10 cellular contexts compared by ENCODE assay signal in the genomic region with DNA sequence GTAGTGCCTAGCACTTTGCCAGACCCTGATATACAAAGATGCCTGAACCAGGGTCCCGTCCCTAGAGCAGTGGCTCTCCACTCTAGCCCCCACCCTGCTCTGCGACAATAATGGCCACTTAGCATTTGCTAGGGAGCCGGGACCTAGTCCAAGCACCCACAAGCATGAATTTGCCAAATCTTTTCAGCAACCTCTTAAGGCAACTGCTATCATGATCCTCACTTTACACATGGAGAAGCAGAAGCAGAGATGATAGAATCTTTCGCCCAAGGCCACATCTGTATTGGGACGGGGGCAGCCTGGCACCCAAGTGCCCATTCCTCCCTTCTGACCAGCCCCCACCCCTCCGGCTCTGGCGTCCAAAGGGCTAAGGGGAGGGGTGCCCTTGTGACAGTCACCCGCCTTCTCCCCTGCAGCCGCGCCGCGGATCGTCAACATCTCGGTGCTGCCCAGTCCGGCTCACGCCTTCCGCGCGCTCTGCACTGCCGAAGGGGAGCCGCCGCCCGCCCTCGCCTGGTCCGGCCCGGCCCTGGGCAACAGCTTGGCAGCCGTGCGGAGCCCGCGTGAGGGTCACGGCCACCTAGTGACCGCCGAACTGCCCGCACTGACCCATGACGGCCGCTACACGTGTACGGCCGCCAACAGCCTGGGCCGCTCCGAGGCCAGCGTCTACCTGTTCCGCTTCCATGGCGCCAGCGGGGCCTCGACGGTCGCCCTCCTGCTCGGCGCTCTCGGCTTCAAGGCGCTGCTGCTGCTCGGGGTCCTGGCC. TPM values are rescaled to one million over a fixed set of nuclear protein-coding genes. Genes with fewer than 3 reads are reported as not detected.
DNase-seq lines count a peak whose midpoint lies in the region; ATAC-seq, FAIRE-seq and TF ChIP-seq lines count a peak whose summit lies in the region.
"Had no signal": no experiment of that assay in that cellular context is flagged by ENCODE, and none has a peak within 500 bp of the region (broad histone marks: within the 10 kb centered on the region; RNA-seq: fewer than 3 reads in every experiment).

No MANE protein-coding gene starts in this region.

- H3K4me2 ChIP-seq in K562 (ENCODE audit: insufficient read depth, low read length) = no peak overlapping the region

- H3K36me3 Mint-ChIP-seq in activated CD4-positive, alpha-beta T cell treated with anti-CD3 and anti-CD28 coated beads, Interleukin-2, amount 10 ng/mL, durations not matched to agents 7 days and 5 days (ENCODE audit: low read depth) = no peaks in the 10 kb centered on the region
- no peaks in the 10 kb centered on the region for H3K36me3 Mint-ChIP-seq in stimulated activated effector memory CD8-positive, alpha-beta T cell treated with anti-CD3 and anti-CD28 coated beads, Interleukin-12 subunit alpha, Interleukin-12 subunit beta, amount 100 ng/mL, for 72 hours

- TF ChIP-seq CTCF in K562 (IDR thresholded peaks at IDR 0.05 in 2 of 3, conservative IDR thresholded peaks at IDR 0.05 in 1 of 3; ENCODE audit: insufficient read depth in 2 of 3, low read depth in 1 of 3, low read length in 3 of 3) = no peak

- TF ChIP-seq RAD21 in K562 (CRISPR knock-in tag; conservative IDR thresholded peaks at IDR 0.05 in 1 of 2, IDR thresholded peaks at IDR 0.05 in 1 of 2) = no peak

- DNase-seq in activated CD4-positive, alpha-beta T cell treated with anti-CD3 and anti-CD28 coated beads, Interleukin-2, amount 10 ng/mL, durations not matched to agents 7 days and 5 days = peak; percentile 3
- DNase-seq in activated CD4-positive, alpha-beta T cell treated with anti-CD3 and anti-CD28 coated beads, Interleukin-2, amount 50 U/mL, for 4 hours = no peak
- DNase-seq in K562 (ENCODE audit: extremely low read depth in 1 of 4, low spot score in 3 of 4) (no peak), left lobe of liver (ENCODE audit: low spot score) (peak; percentile 83)
- no peak for DNase-seq in stimulated activated effector memory CD8-positive, alpha-beta T cell treated with anti-CD3 and anti-CD28 coated beads, Interleukin-12 subunit alpha, Interleukin-12 subunit beta, amount 100 ng/mL, for 72 hours (ENCODE audit: low spot score in 2 of 2)
- DNase-seq in stimulated activated CD4-positive, alpha-beta T cell treated with anti-CD3 and anti-CD28 coated beads, Interleukin-4, amount 100 ng/mL, for 4 hours = no peak
- DNase-seq in stimulated activated naive CD8-positive, alpha-beta T cell treated with anti-CD3 and anti-CD28 coated beads, Interleukin-15, amount 100 ng/mL, for 72 hours = no peak
- DNase-seq: NCI-H1048 had no signal

- no peak overlapping the region for H3K27ac Mint-ChIP-seq in activated CD4-positive, alpha-beta T cell treated with anti-CD3 and anti-CD28 coated beads, Interleukin-2, amount 10 ng/mL, durations not matched to agents 7 days and 5 days
- no peak overlapping the region for H3K27ac Mint-ChIP-seq in stimulated activated effector memory CD8-positive, alpha-beta T cell treated with anti-CD3 and anti-CD28 coated beads, Interleukin-12 subunit alpha, Interleukin-12 subunit beta, amount 100 ng/mL, for 72 hours
- H3K27ac Mint-ChIP-seq in stimulated activated naive CD8-positive, alpha-beta T cell treated with anti-CD3 and anti-CD28 coated beads, Interleukin-15, amount 100 ng/mL, for 72 hours = no peak overlapping the region

- 66% methylated on average over 16 of the region's 53 CpGs for WGBS in K562 (ENCODE audit: insufficient coverage, low coverage, missing lambda C conversion rate)

- no peak for TF ChIP-seq POLR2A in K562 (conservative IDR thresholded peaks at IDR 0.05)

- no peak overlapping the region for H3K4me3 ChIP-seq in K562

- TF ChIP-seq EP300 in K562 (IDR thresholded peaks at IDR 0.05; ENCODE audit: low read length) = no peak

- H4K20me1 ChIP-seq in K562 (replicated peaks; ENCODE audit: control insufficient read depth, insufficient read depth, low read length) = no peaks in the 10 kb centered on the region

- in situ Hi-C loops in K562 (cut with MboI) = no loop called here

- H3K4me1 Mint-ChIP-seq in activated CD4-positive, alpha-beta T cell treated with anti-CD3 and anti-CD28 coated beads, Interleukin-2, amount 10 ng/mL, durations not matched to agents 7 days and 5 days = peaks cover 10% of the 10 kb centered on the region
- peaks cover 10% of the 10 kb centered on the region for H3K4me1 Mint-ChIP-seq in stimulated activated effector memory CD8-positive, alpha-beta T cell treated with anti-CD3 and anti-CD28 coated beads, Interleukin-12 subunit alpha, Interleukin-12 subunit beta, amount 100 ng/mL, for 72 hours
- H3K4me1 Mint-ChIP-seq in stimulated activated naive CD8-positive, alpha-beta T cell treated with anti-CD3 and anti-CD28 coated beads, Interleukin-15, amount 100 ng/mL, for 72 hours = peaks cover 17% of the 10 kb centered on the region

- no peak overlapping the region for H2AFZ ChIP-seq in K562 (ENCODE audit: low read depth, low read length)

- no TSS peak for BruUV-seq in K562 (replicated peaks; lab: Mats Ljungman, UMichigan)

- H3K36me3 ChIP-seq in K562 (ENCODE audit: control insufficient read depth, insufficient read depth, low read length) = no peaks in the 10 kb centered on the region

- no peak overlapping the region for H3K27ac ChIP-seq in K562 (ENCODE audit: extremely low read depth, low read depth, low read length)

- peaks cover 3% of the 10 kb centered on the region in 2 experiments; a peak in 4 of 5 replicates for H3K4me1 ChIP-seq in K562 (replicated peaks in 1 of 2; ENCODE audit: control insufficient read depth in 2 of 2, insufficient read depth in 2 of 2, low read length in 2 of 2)

- peaks cover 0 to 13% of the 10 kb centered on the region in 2 experiments; a peak in 3 of 5 replicates for H3K27me3 ChIP-seq in K562 (ENCODE audit: control insufficient read depth in 2 of 2, insufficient read depth in 2 of 2, low read length in 2 of 2)

- no peak overlapping the region for H3K4me3 Mint-ChIP-seq in activated CD4-positive, alpha-beta T cell treated with anti-CD3 and anti-CD28 coated beads, Interleukin-2, amount 10 ng/mL, durations not matched to agents 7 days and 5 days
- H3K4me3 Mint-ChIP-seq in stimulated activated effector memory CD8-positive, alpha-beta T cell treated with anti-CD3 and anti-CD28 coated beads, Interleukin-12 subunit alpha, Interleukin-12 subunit beta, amount 100 ng/mL, for 72 hours = peak overlapping the region; percentile 51
- peak overlapping the region in 1 of 2 donors; percentile 59 for H3K4me3 Mint-ChIP-seq in stimulated activated naive CD8-positive, alpha-beta T cell treated with anti-CD3 and anti-CD28 coated beads, Interleukin-15, amount 100 ng/mL, for 72 hours

- H3K79me2 ChIP-seq in K562 (ENCODE audit: control insufficient read depth, insufficient read depth, low read length) = no peaks in the 10 kb centered on the region

- CTCF ChIA-PET in activated CD4-positive, alpha-beta T cell treated with anti-CD3 and anti-CD28 coated beads, Interleukin-2, amount 10 ng/mL, durations not matched to agents 7 days and 5 days (lab: Charles Lee) = interaction anchor here (0.5 to 0.6 kb wide), 2 partner anchors 36 to 119 kb away, joined by 3 to 4 read pairs; no protein-coding TSS in a partner anchor
- CTCF ChIA-PET in K562 (lab: Yijun Ruan, JAX; ENCODE audit: low intra/inter-chr PET ratio) = no interaction called here

- H3K9me1 ChIP-seq in K562 (ENCODE audit: control insufficient read depth, insufficient read depth, low read length) = no peaks in the 10 kb centered on the region

- H3K9me3 Mint-ChIP-seq in activated CD4-positive, alpha-beta T cell treated with anti-CD3 and anti-CD28 coated beads, Interleukin-2, amount 10 ng/mL, durations not matched to agents 7 days and 5 days = no peaks in the 10 kb centered on the region
- H3K9me3 Mint-ChIP-seq in stimulated activated effector memory CD8-positive, alpha-beta T cell treated with anti-CD3 and anti-CD28 coated beads, Interleukin-12 subunit alpha, Interleukin-12 subunit beta, amount 100 ng/mL, for 72 hours = no peaks in the 10 kb centered on the region
- no peaks in the 10 kb centered on the region for H3K9me3 Mint-ChIP-seq in stimulated activated naive CD8-positive, alpha-beta T cell treated with anti-CD3 and anti-CD28 coated beads, Interleukin-15, amount 100 ng/mL, for 72 hours

- H3K27me3 Mint-ChIP-seq in activated CD4-positive, alpha-beta T cell treated with anti-CD3 and anti-CD28 coated beads, Interleukin-2, amount 10 ng/mL, durations not matched to agents 7 days and 5 days = peaks cover 57% of the 10 kb centered on the region
- H3K27me3 Mint-ChIP-seq in stimulated activated naive CD8-positive, alpha-beta T cell treated with anti-CD3 and anti-CD28 coated beads, Interleukin-15, amount 100 ng/mL, for 72 hours = peaks cover 75% of the 10 kb centered on the region

- no peaks in the 10 kb centered on the region for H3K9me3 ChIP-seq in K562 (replicated peaks; ENCODE audit: control insufficient read depth, insufficient read depth, low read depth, low read length)

- POLR2A ChIA-PET in activated CD4-positive, alpha-beta T cell treated with anti-CD3 and anti-CD28 coated beads, Interleukin-2, amount 10 ng/mL, durations not matched to agents 7 days and 5 days (lab: Charles Lee) = no interaction called here
- POLR2A ChIA-PET in K562 (lab: Yijun Ruan, JAX) = no interaction called here

- ATAC-seq in K562 (no peak), left lobe of liver (peak; percentile 83), HG02623 (IDR thresholded peaks at IDR 0.05; ENCODE audit: unreplicated experiment) (no peak)
- no peak for ATAC-seq in stimulated activated effector memory CD8-positive, alpha-beta T cell treated with anti-CD3 and anti-CD28 coated beads, Interleukin-12 subunit alpha, Interleukin-12 subunit beta, amount 100 ng/mL, for 72 hours
- ATAC-seq in stimulated activated naive CD8-positive, alpha-beta T cell treated with anti-CD3 and anti-CD28 coated beads, Interleukin-15, amount 100 ng/mL, for 72 hours = no peak

- FAIRE-seq in K562 (lab: Jason Lieb, UNC) = no peak
- FAIRE-seq: GM12891 had no signal

- H3K9ac ChIP-seq in K562 (ENCODE audit: insufficient read depth in 1 of 2, low read depth in 2 of 2, low read length in 2 of 2) = no peak overlapping the region

- intact Hi-C loops in K562 (cut with micrococcal nuclease) = loop anchor here (5.0 to 10.0 kb wide), 2 partner anchors 114 to 171 kb away; a partner anchor contains a TSS

RNA-seq across cellular contexts. Expression of a gene that starts 13.0 kb away (rescaled TPM):
- not detected for total RNA-seq in activated CD4-positive, alpha-beta T cell treated with anti-CD3 and anti-CD28 coated beads, Interleukin-2, amount 10 ng/mL, durations not matched to agents 7 days and 5 days
- total RNA-seq in K562 (2011; cell fraction: chromatin; rRNA removed; ENCODE audit: low replicate concordance) = not detected in 2 replicates
- total RNA-seq in K562 (2011; cell fraction: nucleolus; rRNA removed) = not detected in 2 replicates
- total RNA-seq in K562 (2011; cell fraction: nucleoplasm; rRNA removed) = not detected in 2 replicates
- total RNA-seq in K562 (2014; rRNA removed) = not detected in 2 replicates
- not detected in 2 replicates for total RNA-seq in K562 (2014; rRNA removed; fragmentation: Illumina TruSeq; extraction: Trizol)
- not detected in 2 replicates for total RNA-seq in K562 (2015; rRNA removed; fragmentation: Illumina TruSeq; extraction: Trizol)
- not detected in 2 replicates for total RNA-seq in K562 (2021)
- polyA plus RNA-seq in K562 (2011; rRNA removed) = not detected in 2 replicates
- not detected in 2 replicates for polyA plus RNA-seq in K562 (2011; cell fraction: cytosol; rRNA removed)
- polyA plus RNA-seq in K562 (2011; cell fraction: nucleus; rRNA removed) = not detected in 2 replicates
- polyA plus RNA-seq in K562 (2012) = not detected in 2 replicates
- polyA plus RNA-seq in K562 (2014; fragmentation: Illumina TruSeq; extraction: Trizol) = not detected in 2 replicates
- polyA plus RNA-seq in K562 (2014; fragmentation: Nextera tagmentation; extraction: Ambion mirVana) = not detected
- polyA plus RNA-seq in K562 (2014; rRNA removed) = not detected in 2 replicates
- not detected in 2 replicates for polyA minus RNA-seq in K562 (2011; rRNA and poly(A)+ RNA removed)
- polyA minus RNA-seq in K562 (2011; cell fraction: cytosol; rRNA and poly(A)+ RNA removed) = not detected in 2 replicates
- polyA minus RNA-seq in K562 (2011; cell fraction: nucleus; rRNA and poly(A)+ RNA removed) = not detected in 2 replicates
- 0.20 TPM for total RNA-seq in left lobe of liver

Comparison
In these comparisons a context has a peak if more than half of its experiments do, and no peak if none do; other contexts are left out.
1. DNase-seq: peak in activated CD4-positive, alpha-beta T cell treated with anti-CD3 and anti-CD28 coated beads, Interleukin-2, amount 10 ng/mL, durations not matched to agents 7 days and 5 days (single experiment) and left lobe of liver (single experiment); none in activated CD4-positive, alpha-beta T cell treated with anti-CD3 and anti-CD28 coated beads, Interleukin-2, amount 50 U/mL, for 4 hours (0 of 2), K562 (0 of 4), stimulated activated effector memory CD8-positive, alpha-beta T cell treated with anti-CD3 and anti-CD28 coated beads, Interleukin-12 subunit alpha, Interleukin-12 subunit beta, amount 100 ng/mL, for 72 hours (0 of 2), stimulated activated CD4-positive, alpha-beta T cell treated with anti-CD3 and anti-CD28 coated beads, Interleukin-4, amount 100 ng/mL, for 4 hours (0 of 2) and stimulated activated naive CD8-positive, alpha-beta T cell treated with anti-CD3 and anti-CD28 coated beads, Interleukin-15, amount 100 ng/mL, for 72 hours (0 of 2).